ENCODE assay signal across 8 cellular contexts in the genomic region with DNA sequence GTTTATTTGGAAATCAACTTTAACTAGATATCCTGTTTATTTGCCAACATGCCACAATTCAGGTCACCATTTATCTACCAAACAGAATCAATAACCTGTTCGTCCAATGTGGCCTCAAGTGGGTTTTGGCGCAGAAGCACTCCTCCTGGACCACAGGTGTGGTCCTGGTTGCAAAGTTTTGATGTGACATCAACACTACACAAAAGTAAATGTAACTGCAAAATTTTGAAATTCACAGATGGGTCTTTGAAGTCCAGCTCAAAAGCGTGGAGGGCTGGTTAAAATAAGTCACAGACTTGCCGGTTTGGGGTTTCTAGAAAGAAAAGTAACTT. TPM values are rescaled to one million over a fixed set of nuclear protein-coding genes. Genes with fewer than 3 reads are reported as not detected.
DNase-seq lines count a peak whose midpoint lies in the region; ATAC-seq and TF ChIP-seq lines count a peak whose summit lies in the region.

No MANE protein-coding gene starts in this region.

- H3K4me3 ChIP-seq in cardiac muscle cell (peak overlapping the region; percentile 53), liver (ENCODE audit: low read depth in 1 of 3, low read length in 3 of 3) (peak overlapping the region; percentile 45 to 78 (median 68))

- peak overlapping the region; percentile 30 for H3K27ac Mint-ChIP-seq in activated naive CD8-positive, alpha-beta T cell
- peak overlapping the region; percentile 82 for H3K27ac Mint-ChIP-seq in type B pancreatic cell

- 38% methylated on average over 4 of the region's 4 CpGs for whole genome bisulfite sequencing in liver

- no peak overlapping the region for H3K9ac ChIP-seq in liver (ENCODE audit: low read depth in 1 of 2, low read length in 2 of 2)

- TF ChIP-seq CTCF in cardiac muscle cell (IDR thresholded peaks at IDR 0.05; ENCODE audit: low read depth, low read length), result no peak
- TF ChIP-seq CTCF in liver (IDR thresholded peaks at IDR 0.05; ENCODE audit: low read depth, low read length, missing input control), result no peak
- TF ChIP-seq CTCF in type B pancreatic cell (conservative IDR thresholded peaks at IDR 0.05), result no peak

- ATAC-seq in Right ventricle myocardium superior (ENCODE audit: poor library complexity), result no peak

- peak overlapping the region; percentile 94 for H3K4me3 Mint-ChIP-seq in activated naive CD8-positive, alpha-beta T cell
- peak overlapping the region; percentile 91 for H3K4me3 Mint-ChIP-seq in type B pancreatic cell

- no peaks in the 10 kb centered on the region for H3K27me3 Mint-ChIP-seq in activated naive CD8-positive, alpha-beta T cell
- H3K27me3 Mint-ChIP-seq in type B pancreatic cell, result peaks cover 12% of the 10 kb centered on the region

- H3K36me3 ChIP-seq in cardiac muscle cell, result no peaks in the 10 kb centered on the region
- no peaks in the 10 kb centered on the region for H3K36me3 ChIP-seq in liver (ENCODE audit: control insufficient read depth in 4 of 4, insufficient read depth in 3 of 4, low read depth in 1 of 4, low read length in 3 of 4)

- H3K4me1 ChIP-seq in cardiac muscle cell (ENCODE audit: low read depth), result peaks cover 8% of the 10 kb centered on the region
- H3K4me1 ChIP-seq in liver (ENCODE audit: control insufficient read depth in 4 of 4, insufficient read depth in 4 of 4, low read length in 3 of 4), result peaks cover 3 to 10% (median 4%) of the 10 kb centered on the region in 4 donors

- H3K27me3 ChIP-seq in cardiac muscle cell (peaks cover 13% of the 10 kb centered on the region), liver (ENCODE audit: control insufficient read depth in 4 of 4, insufficient read depth in 4 of 4, low read length in 3 of 4) (no peaks in the 10 kb centered on the region)

- H3K36me3 Mint-ChIP-seq in activated naive CD8-positive, alpha-beta T cell, result no peaks in the 10 kb centered on the region
- no peaks in the 10 kb centered on the region for H3K36me3 Mint-ChIP-seq in type B pancreatic cell

- no peaks in the 10 kb centered on the region for H3K9me3 Mint-ChIP-seq in activated naive CD8-positive, alpha-beta T cell (ENCODE audit: low read depth)
- H3K9me3 Mint-ChIP-seq in type B pancreatic cell, result no peaks in the 10 kb centered on the region

- H3K9me3 ChIP-seq in cardiac muscle cell (ENCODE audit: low read depth), result no peaks in the 10 kb centered on the region
- H3K9me3 ChIP-seq in liver (ENCODE audit: control insufficient read depth in 4 of 4, low read length in 3 of 4), result no peaks in the 10 kb centered on the region

- H3K4me1 Mint-ChIP-seq in activated naive CD8-positive, alpha-beta T cell (ENCODE audit: low read depth), result peaks cover 10% of the 10 kb centered on the region
- H3K4me1 Mint-ChIP-seq in type B pancreatic cell (ENCODE audit: unreplicated experiment), result peaks cover 4% of the 10 kb centered on the region

- intact Hi-C loops in Right ventricle myocardium superior (cut with DNase I), result no loop called here

- no peak for TF ChIP-seq RAD21 in liver (IDR thresholded peaks at IDR 0.05)

- no peak for DNase-seq in cardiac muscle cell (ENCODE audit: low read depth in 1 of 2, low spot score in 1 of 2)
- no peak for DNase-seq in Right ventricle myocardium superior
- DNase-seq in type B pancreatic cell (ENCODE audit: extremely low spot score, unreplicated experiment), result no peak
- DNase-seq in iPS-NIHi11 (ENCODE audit: low spot score), result no peak
- no peak for DNase-seq in stimulated activated CD4-positive, alpha-beta T cell treated with anti-CD3 and anti-CD28 coated beads, Interleukin-1b, Interleukin-23, amount 100 ng/mL, for 48 hours
- no peak for DNase-seq in NCI-H2196 treated with DMSO at 0.1 percent for 48 hours (lab: John Stamatoyannopoulos, UW; ENCODE audit: unreplicated experiment)

- H3K27ac ChIP-seq in cardiac muscle cell (no peak overlapping the region), liver (ENCODE audit: low read depth in 1 of 2, low read length in 2 of 2) (no peak overlapping the region)

TF ChIP-seq in liver, 16 proteins besides CTCF, POLR2A, EP300 and RAD21:
- TF ChIP-seq, protein P1, sequence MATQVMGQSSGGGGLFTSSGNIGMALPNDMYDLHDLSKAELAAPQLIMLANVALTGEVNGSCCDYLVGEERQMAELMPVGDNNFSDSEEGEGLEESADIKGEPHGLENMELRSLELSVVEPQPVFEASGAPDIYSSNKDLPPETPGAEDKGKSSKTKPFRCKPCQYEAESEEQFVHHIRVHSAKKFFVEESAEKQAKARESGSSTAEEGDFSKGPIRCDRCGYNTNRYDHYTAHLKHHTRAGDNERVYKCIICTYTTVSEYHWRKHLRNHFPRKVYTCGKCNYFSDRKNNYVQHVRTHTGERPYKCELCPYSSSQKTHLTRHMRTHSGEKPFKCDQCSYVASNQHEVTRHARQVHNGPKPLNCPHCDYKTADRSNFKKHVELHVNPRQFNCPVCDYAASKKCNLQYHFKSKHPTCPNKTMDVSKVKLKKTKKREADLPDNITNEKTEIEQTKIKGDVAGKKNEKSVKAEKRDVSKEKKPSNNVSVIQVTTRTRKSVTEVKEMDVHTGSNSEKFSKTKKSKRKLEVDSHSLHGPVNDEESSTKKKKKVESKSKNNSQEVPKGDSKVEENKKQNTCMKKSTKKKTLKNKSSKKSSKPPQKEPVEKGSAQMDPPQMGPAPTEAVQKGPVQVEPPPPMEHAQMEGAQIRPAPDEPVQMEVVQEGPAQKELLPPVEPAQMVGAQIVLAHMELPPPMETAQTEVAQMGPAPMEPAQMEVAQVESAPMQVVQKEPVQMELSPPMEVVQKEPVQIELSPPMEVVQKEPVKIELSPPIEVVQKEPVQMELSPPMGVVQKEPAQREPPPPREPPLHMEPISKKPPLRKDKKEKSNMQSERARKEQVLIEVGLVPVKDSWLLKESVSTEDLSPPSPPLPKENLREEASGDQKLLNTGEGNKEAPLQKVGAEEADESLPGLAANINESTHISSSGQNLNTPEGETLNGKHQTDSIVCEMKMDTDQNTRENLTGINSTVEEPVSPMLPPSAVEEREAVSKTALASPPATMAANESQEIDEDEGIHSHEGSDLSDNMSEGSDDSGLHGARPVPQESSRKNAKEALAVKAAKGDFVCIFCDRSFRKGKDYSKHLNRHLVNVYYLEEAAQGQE (IDR thresholded peaks at IDR 0.05), result peak; percentile 45
- TF ChIP-seq, protein P2, sequence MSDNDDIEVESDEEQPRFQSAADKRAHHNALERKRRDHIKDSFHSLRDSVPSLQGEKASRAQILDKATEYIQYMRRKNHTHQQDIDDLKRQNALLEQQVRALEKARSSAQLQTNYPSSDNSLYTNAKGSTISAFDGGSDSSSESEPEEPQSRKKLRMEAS (IDR thresholded peaks at IDR 0.05), result no peak

RNA-seq across cellular contexts. Expression of a gene that starts 0.5 kb away (rescaled TPM):
- 57.7 and 78.1 TPM in 2 replicates for total RNA-seq in cardiac muscle cell
- polyA plus RNA-seq in cardiac muscle cell, result 41.9 and 79.8 TPM in 2 replicates
- total RNA-seq in Right ventricle myocardium superior, result 7.6 TPM
- 10 to 100 TPM; 23.4 to 45.2 TPM for total RNA-seq in liver
- polyA plus RNA-seq in liver, result 10 to 100 TPM in 1 of 2 donors, 1 to 10 TPM in 1; 9.7 to 12.9 TPM
- 21.1 and 30.4 TPM in 2 replicates for total RNA-seq in type B pancreatic cell (ENCODE audit: low replicate concordance)

RNA-seq across cellular contexts. Expression of a gene that starts 25.0 kb away (rescaled TPM):
- total RNA-seq in cardiac muscle cell (0.06 and 0.07 TPM in 2 replicates), Right ventricle myocardium superior (5.3 TPM), liver (10 to 100 TPM in 1 of 2 donors, 1 to 10 TPM in 1; 8.3 to 13.2 TPM), type B pancreatic cell (ENCODE audit: low replicate concordance) (10.4 and 17.5 TPM in 2 replicates)
- polyA plus RNA-seq in cardiac muscle cell (0.88 TPM in 1 of 2 replicates, not detected in the other), liver (1 to 10 TPM; 5.5 to 7.6 TPM)
